Comparison of ENCODE assay signal across 8 cellular contexts in genomic region chr12:51082561-51083139, GRCh38. TPM values are rescaled to one million over a fixed set of nuclear protein-coding genes. Genes with fewer than 3 reads are reported as not detected.
DNase-seq lines count a peak whose midpoint lies in the region; ATAC-seq and TF ChIP-seq lines count a peak whose summit lies in the region.

No MANE protein-coding gene starts in this region.

- TF ChIP-seq CTCF in glutamatergic neuron (IDR thresholded peaks at IDR 0.05; ENCODE audit: partially characterized antibody, unreplicated experiment) (no peak), omental fat pad (IDR thresholded peaks at IDR 0.05) (no peak)

- ATAC-seq in activated naive CD4-positive, alpha-beta T cell treated with anti-CD3 and anti-CD28 coated beads, Interleukin-2, amount 50 U/mL, for 72 hours = peak; percentile 10 to 36
- ATAC-seq in omental fat pad (ENCODE audit: low FRiP score) = peak; percentile 60
- no peak for ATAC-seq in HG02642 (IDR thresholded peaks at IDR 0.05; ENCODE audit: poor library complexity, unreplicated experiment)
- no peak for ATAC-seq in HG03354 (IDR thresholded peaks at IDR 0.05; ENCODE audit: poor library complexity, severe bottlenecking, unreplicated experiment)

- H3K4me1 Mint-ChIP-seq in glutamatergic neuron (ENCODE audit: low read depth, unreplicated experiment) = peaks cover 15% of the 10 kb centered on the region

- H3K36me3 Mint-ChIP-seq in activated naive CD4-positive, alpha-beta T cell treated with anti-CD3 and anti-CD28 coated beads, Interleukin-2, amount 50 U/mL, for 72 hours = peaks cover 5 to 12% of the 10 kb centered on the region in 2 donors
- H3K36me3 Mint-ChIP-seq in glutamatergic neuron (ENCODE audit: unreplicated experiment) = no peaks in the 10 kb centered on the region

- peak overlapping the region; percentile 97 for H3K4me3 Mint-ChIP-seq in glutamatergic neuron (ENCODE audit: unreplicated experiment)

- no peaks in the 10 kb centered on the region for H3K9me3 Mint-ChIP-seq in activated naive CD4-positive, alpha-beta T cell treated with anti-CD3 and anti-CD28 coated beads, Interleukin-2, amount 50 U/mL, for 72 hours
- H3K9me3 Mint-ChIP-seq in glutamatergic neuron (ENCODE audit: unreplicated experiment) = no peaks in the 10 kb centered on the region

- peaks cover 3% of the 10 kb centered on the region for H3K27me3 Mint-ChIP-seq in glutamatergic neuron (ENCODE audit: unreplicated experiment)

- peak in 4 of 6 experiments; percentile 9 to 32 (median 18) for DNase-seq in stimulated activated naive CD4-positive, alpha-beta T cell (lab: John Stamatoyannopoulos, UW)
- DNase-seq in stimulated activated naive CD4-positive, alpha-beta T cell treated with Interleukin-2 at 50 U/mL for 16 hours (lab: John Stamatoyannopoulos, UW) = no peak
- DNase-seq in NCI-H748 treated with DMSO at 0.1 percent for 48 hours (lab: John Stamatoyannopoulos, UW) = peak; percentile 58
- peak in 1 of 2 donors; percentile 23 for DNase-seq in activated naive CD4-positive, alpha-beta T cell treated with anti-CD3 and anti-CD28 coated beads, Interleukin-2, amount 50 U/mL, for 72 hours (ENCODE audit: low spot score in 2 of 2)
- no peak for DNase-seq in glutamatergic neuron
- DNase-seq in omental fat pad (ENCODE audit: low spot score) = no peak

- peak overlapping the region; percentile 91 to 94 for H3K27ac Mint-ChIP-seq in activated naive CD4-positive, alpha-beta T cell treated with anti-CD3 and anti-CD28 coated beads, Interleukin-2, amount 50 U/mL, for 72 hours
- H3K27ac Mint-ChIP-seq in glutamatergic neuron (ENCODE audit: unreplicated experiment) = peak overlapping the region; percentile 96

RNA-seq across cellular contexts. Expression of gene CSRNP2, which starts 0.7 kb away (rescaled TPM):
- 10 to 100 TPM; 12.0 to 15.0 TPM for total RNA-seq in activated naive CD4-positive, alpha-beta T cell treated with anti-CD3 and anti-CD28 coated beads, Interleukin-2, amount 50 U/mL, for 72 hours
- total RNA-seq in glutamatergic neuron (ENCODE audit: unreplicated experiment) = 90.6 TPM
- total RNA-seq in omental fat pad = 10 to 100 TPM; 25.5 to 30.8 (median 27.1) TPM

RNA-seq across cellular contexts. Expression of gene LETMD1, which starts 34.5 kb away (rescaled TPM):
- 100 to 1,000 TPM in 1 of 2 donors, 10 to 100 TPM in 1; 91.0 to 124 TPM for total RNA-seq in activated naive CD4-positive, alpha-beta T cell treated with anti-CD3 and anti-CD28 coated beads, Interleukin-2, amount 50 U/mL, for 72 hours
- 37.1 TPM for total RNA-seq in glutamatergic neuron (ENCODE audit: unreplicated experiment)
- total RNA-seq in omental fat pad = 10 to 100 TPM; 38.9 to 68.4 (median 60.5) TPM

RNA-seq across cellular contexts. Expression of gene SLC11A2, which starts 56.5 kb away (rescaled TPM):
- total RNA-seq in activated naive CD4-positive, alpha-beta T cell treated with anti-CD3 and anti-CD28 coated beads, Interleukin-2, amount 50 U/mL, for 72 hours = 10 to 100 TPM; 34.4 to 38.4 TPM
- 41.1 TPM for total RNA-seq in glutamatergic neuron (ENCODE audit: unreplicated experiment)
- total RNA-seq in omental fat pad = 10 to 100 TPM; 39.6 to 59.6 (median 50.7) TPM

Comparison
In these comparisons a context has a peak if more than half of its experiments do, and no peak if none do; other contexts are left out.
1. DNase-seq: peak in stimulated activated naive CD4-positive, alpha-beta T cell (4 of 6) and NCI-H748 treated with DMSO at 0.1 percent for 48 hours (single experiment); none in stimulated activated naive CD4-positive, alpha-beta T cell treated with Interleukin-2 at 50 U/mL for 16 hours (single experiment), glutamatergic neuron (single experiment) and omental fat pad (single experiment).
2. ATAC-seq: peak in activated naive CD4-positive, alpha-beta T cell treated with anti-CD3 and anti-CD28 coated beads, Interleukin-2, amount 50 U/mL, for 72 hours (2 of 2) and omental fat pad (single experiment); none in HG02642 (single experiment) and HG03354 (single experiment).